ENCODE assay signal across 23 cellular contexts in the genomic region with DNA sequence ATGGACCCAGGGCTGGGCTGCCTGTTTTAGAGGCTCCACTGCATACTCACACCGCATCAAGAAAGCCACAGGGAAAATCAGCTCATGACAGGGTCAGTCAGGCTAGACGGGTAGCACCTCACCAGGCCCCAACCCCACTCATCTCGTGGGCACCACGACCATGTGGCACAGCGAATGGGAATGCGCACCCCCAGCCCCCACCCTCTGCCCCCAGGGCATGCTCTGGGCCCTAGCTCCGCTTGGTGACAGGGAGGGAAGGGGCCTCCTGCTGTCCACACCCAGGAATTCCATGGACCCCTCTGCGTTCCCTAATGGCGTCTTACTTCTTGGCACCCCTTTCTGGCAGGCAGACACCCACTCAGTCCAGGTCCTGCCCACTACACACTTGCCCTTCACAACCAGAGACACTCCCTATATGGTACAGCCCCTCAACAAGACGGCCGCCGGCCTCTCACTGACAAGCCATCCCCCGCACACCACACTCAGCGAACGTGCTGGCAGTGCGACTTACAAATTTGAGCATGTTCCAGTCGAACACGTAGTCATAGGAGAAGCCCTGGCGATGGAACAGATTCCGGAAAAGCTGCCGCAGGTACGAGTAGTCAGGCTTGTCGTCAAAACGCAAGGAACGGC. TPM values are rescaled to one million over a fixed set of nuclear protein-coding genes. Genes with fewer than 3 reads are reported as not detected.
A peak's percentile ranks its signal among the peaks of the same experiment; 100 is the strongest.
DNase-seq lines count a peak whose midpoint lies in the region; ATAC-seq, FAIRE-seq and TF ChIP-seq lines count a peak whose summit lies in the region.
"Had no signal": no experiment of that assay in that cellular context is flagged by ENCODE, and none has a peak within 500 bp of the region (broad histone marks: within the 10 kb centered on the region; RNA-seq: fewer than 3 reads in every experiment).

No MANE protein-coding gene starts in this region.

- peaks cover 39% of the 10 kb centered on the region for H3K79me2 ChIP-seq in K562 (ENCODE audit: control insufficient read depth, insufficient read depth, low read length)

- no peak for FAIRE-seq in K562 (lab: Jason Lieb, UNC)
- FAIRE-seq: A204.1, endometrium, urothelium cell line had no signal

- H3K27me3 ChIP-seq in CD4-positive, alpha-beta T cell (ENCODE audit: control insufficient read depth, insufficient read depth, low read length): no peaks in the 10 kb centered on the region
- no peaks in the 10 kb centered on the region for H3K27me3 ChIP-seq in K562 (ENCODE audit: control insufficient read depth in 2 of 2, insufficient read depth in 2 of 2, low read length in 2 of 2)
- H3K27me3 ChIP-seq: hepatocyte had no signal

- no peaks in the 10 kb centered on the region for H3K27me3 Mint-ChIP-seq in activated CD4-positive, alpha-beta T cell treated with anti-CD3 and anti-CD28 coated beads for 36 hours
- no peaks in the 10 kb centered on the region for H3K27me3 Mint-ChIP-seq in activated CD4-positive, alpha-beta T cell treated with anti-CD3 and anti-CD28 coated beads, Interleukin-2, amount 10 ng/mL, durations not matched to agents 7 days and 5 days
- no peaks in the 10 kb centered on the region for H3K27me3 Mint-ChIP-seq in CD4-positive, alpha-beta T cell
- no peaks in the 10 kb centered on the region for H3K27me3 Mint-ChIP-seq in naive thymus-derived CD8-positive, alpha-beta T cell

- no peak overlapping the region for H3K27ac ChIP-seq in CD4-positive, alpha-beta T cell (ENCODE audit: low read depth, low read length)
- H3K27ac ChIP-seq in K562 (ENCODE audit: extremely low read depth, low read depth, low read length): no peak overlapping the region
- H3K27ac ChIP-seq: hepatocyte, skin epidermis had no signal

- peak overlapping the region in 1 of 2 experiments; percentile 45; a peak in 1 of 4 replicates for H3K9ac ChIP-seq in K562 (ENCODE audit: insufficient read depth in 1 of 2, low read depth in 2 of 2, low read length in 2 of 2)

- H3K27ac Mint-ChIP-seq in activated CD4-positive, alpha-beta T cell treated with anti-CD3 and anti-CD28 coated beads for 36 hours: peak overlapping the region; percentile 51
- no peak overlapping the region for H3K27ac Mint-ChIP-seq in activated CD4-positive, alpha-beta T cell treated with anti-CD3 and anti-CD28 coated beads, Interleukin-2, amount 10 ng/mL, durations not matched to agents 7 days and 5 days
- peak overlapping the region; percentile 62 for H3K27ac Mint-ChIP-seq in CD4-positive, alpha-beta T cell
- peak overlapping the region in 8 of 10 donors; percentile 41 to 93 (median 65) for H3K27ac Mint-ChIP-seq in naive thymus-derived CD8-positive, alpha-beta T cell

- no peaks in the 10 kb centered on the region for H3K9me1 ChIP-seq in K562 (ENCODE audit: control insufficient read depth, insufficient read depth, low read length)

- peaks cover 0 to 20% of the 10 kb centered on the region in 2 experiments; a peak in 2 of 5 replicates for H3K4me1 ChIP-seq in K562 (replicated peaks in 1 of 2; ENCODE audit: control insufficient read depth in 2 of 2, insufficient read depth in 2 of 2, low read length in 2 of 2)

- TF ChIP-seq RAD21 in K562 (CRISPR knock-in tag; conservative IDR thresholded peaks at IDR 0.05 in 1 of 2, IDR thresholded peaks at IDR 0.05 in 1 of 2): no peak

- CTCF ChIA-PET in activated CD4-positive, alpha-beta T cell treated with anti-CD3 and anti-CD28 coated beads for 36 hours (lab: Charles Lee): interaction anchor here (0.7 kb wide), 1 partner anchor 99 kb away, joined by 3 read pairs; no protein-coding TSS in a partner anchor
- CTCF ChIA-PET in activated CD4-positive, alpha-beta T cell treated with anti-CD3 and anti-CD28 coated beads, Interleukin-2, amount 10 ng/mL, durations not matched to agents 7 days and 5 days (lab: Charles Lee): interaction anchor here (1.2 kb wide), 1 partner anchor 15 kb away, joined by 3 read pairs; no protein-coding TSS in a partner anchor
- CTCF ChIA-PET in CD4-positive, alpha-beta T cell (lab: Charles Lee): no interaction called here
- CTCF ChIA-PET in K562 (lab: Yijun Ruan, JAX; ENCODE audit: low intra/inter-chr PET ratio): no interaction called here

- H4K20me1 ChIP-seq in K562 (replicated peaks; ENCODE audit: control insufficient read depth, insufficient read depth, low read length): no peaks in the 10 kb centered on the region

- no peak overlapping the region for H3K4me3 Mint-ChIP-seq in activated CD4-positive, alpha-beta T cell treated with anti-CD3 and anti-CD28 coated beads for 36 hours
- H3K4me3 Mint-ChIP-seq in activated CD4-positive, alpha-beta T cell treated with anti-CD3 and anti-CD28 coated beads, Interleukin-2, amount 10 ng/mL, durations not matched to agents 7 days and 5 days: no peak overlapping the region
- no peak overlapping the region for H3K4me3 Mint-ChIP-seq in CD4-positive, alpha-beta T cell
- peak overlapping the region in 1 of 10 donors; percentile 51 for H3K4me3 Mint-ChIP-seq in naive thymus-derived CD8-positive, alpha-beta T cell

- peaks cover 89% of the 10 kb centered on the region for H3K36me3 ChIP-seq in K562 (ENCODE audit: control insufficient read depth, insufficient read depth, low read length)

- intact Hi-C loops in activated CD4-positive, alpha-beta T cell treated with anti-CD3 and anti-CD28 coated beads for 36 hours (cut with DNase I, micrococcal nuclease): no loop called here
- intact Hi-C loops in CD4-positive, alpha-beta T cell (cut with DNase I, micrococcal nuclease): no loop called here
- intact Hi-C loops in K562 (cut with micrococcal nuclease): no loop called here

- H3K9me3 Mint-ChIP-seq in activated CD4-positive, alpha-beta T cell treated with anti-CD3 and anti-CD28 coated beads for 36 hours (ENCODE audit: low read depth): no peaks in the 10 kb centered on the region
- H3K9me3 Mint-ChIP-seq in activated CD4-positive, alpha-beta T cell treated with anti-CD3 and anti-CD28 coated beads, Interleukin-2, amount 10 ng/mL, durations not matched to agents 7 days and 5 days: no peaks in the 10 kb centered on the region
- H3K9me3 Mint-ChIP-seq in CD4-positive, alpha-beta T cell: no peaks in the 10 kb centered on the region
- no peaks in the 10 kb centered on the region for H3K9me3 Mint-ChIP-seq in naive thymus-derived CD8-positive, alpha-beta T cell

- peaks cover 63% of the 10 kb centered on the region for H3K36me3 Mint-ChIP-seq in activated CD4-positive, alpha-beta T cell treated with anti-CD3 and anti-CD28 coated beads for 36 hours (ENCODE audit: low read depth)
- H3K36me3 Mint-ChIP-seq in activated CD4-positive, alpha-beta T cell treated with anti-CD3 and anti-CD28 coated beads, Interleukin-2, amount 10 ng/mL, durations not matched to agents 7 days and 5 days (ENCODE audit: low read depth): peaks cover 54% of the 10 kb centered on the region
- H3K36me3 Mint-ChIP-seq in CD4-positive, alpha-beta T cell (ENCODE audit: low read depth): peaks cover 72% of the 10 kb centered on the region
- H3K36me3 Mint-ChIP-seq in naive thymus-derived CD8-positive, alpha-beta T cell: peaks cover 0 to 79% (median 35%) of the 10 kb centered on the region in 3 donors

- TF ChIP-seq CTCF in CD4-positive, alpha-beta T cell (IDR thresholded peaks at IDR 0.05): no peak
- TF ChIP-seq CTCF in K562 (IDR thresholded peaks at IDR 0.05 in 2 of 3, conservative IDR thresholded peaks at IDR 0.05 in 1 of 3; ENCODE audit: insufficient read depth in 2 of 3, low read depth in 1 of 3, low read length in 3 of 3): no peak

- H3K4me3 ChIP-seq in K562: no peak overlapping the region
- H3K4me3 ChIP-seq: hepatocyte, skin epidermis had no signal

- no peak overlapping the region for H3K4me2 ChIP-seq in K562 (ENCODE audit: insufficient read depth, low read length)
- H3K4me2 ChIP-seq: hepatocyte had no signal

- POLR2A ChIA-PET in activated CD4-positive, alpha-beta T cell treated with anti-CD3 and anti-CD28 coated beads for 36 hours (lab: Charles Lee): no interaction called here
- POLR2A ChIA-PET in activated CD4-positive, alpha-beta T cell treated with anti-CD3 and anti-CD28 coated beads, Interleukin-2, amount 10 ng/mL, durations not matched to agents 7 days and 5 days (lab: Charles Lee): interaction anchor here (0.6 kb wide), 2 partner anchors 73 to 184 kb away, joined by 4 to 5 read pairs; no protein-coding TSS in a partner anchor
- POLR2A ChIA-PET in CD4-positive, alpha-beta T cell (lab: Charles Lee): no interaction called here
- POLR2A ChIA-PET in K562 (lab: Yijun Ruan, JAX): interaction anchor here (0.7 to 1.1 kb wide), 2 partner anchors 9 kb away, joined by 3 read pairs; no protein-coding TSS in a partner anchor
- POLR2A ChIA-PET in naive thymus-derived CD8-positive, alpha-beta T cell (lab: Charles Lee): interaction anchor here (0.7 kb wide), 1 partner anchor 35 kb away, joined by 3 read pairs; no protein-coding TSS in a partner anchor

- in situ Hi-C loops in K562 (cut with MboI): no loop called here

- H2AFZ ChIP-seq in K562 (ENCODE audit: low read depth, low read length): no peak overlapping the region
- H2AFZ ChIP-seq: hepatocyte had no signal

- no peak for ATAC-seq in activated CD4-positive, alpha-beta T cell treated with anti-CD3 and anti-CD28 coated beads for 36 hours
- ATAC-seq in CD4-positive, alpha-beta T cell (ENCODE audit: poor library complexity): no peak
- ATAC-seq in K562 (no peak), HG03139 (IDR thresholded peaks at IDR 0.05; ENCODE audit: unreplicated experiment) (no peak), GM19351 (IDR thresholded peaks at IDR 0.05; ENCODE audit: unreplicated experiment) (no peak)
- ATAC-seq in naive thymus-derived CD8-positive, alpha-beta T cell: no peak
- ATAC-seq: HCT116 had no signal

- TF ChIP-seq POLR2A in K562 (conservative IDR thresholded peaks at IDR 0.05): no peak

- BruUV-seq in K562 (replicated peaks; lab: Mats Ljungman, UMichigan): no TSS peak

- no peak for TF ChIP-seq EP300 in K562 (IDR thresholded peaks at IDR 0.05; ENCODE audit: low read length)

- peaks cover 18% of the 10 kb centered on the region for H3K4me1 Mint-ChIP-seq in activated CD4-positive, alpha-beta T cell treated with anti-CD3 and anti-CD28 coated beads for 36 hours
- peaks cover 12% of the 10 kb centered on the region for H3K4me1 Mint-ChIP-seq in activated CD4-positive, alpha-beta T cell treated with anti-CD3 and anti-CD28 coated beads, Interleukin-2, amount 10 ng/mL, durations not matched to agents 7 days and 5 days
- H3K4me1 Mint-ChIP-seq in CD4-positive, alpha-beta T cell (ENCODE audit: low read depth): peaks cover 11% of the 10 kb centered on the region
- H3K4me1 Mint-ChIP-seq in naive thymus-derived CD8-positive, alpha-beta T cell: peaks cover 10 to 29% (median 20%) of the 10 kb centered on the region in 4 donors

- H3K9me3 ChIP-seq in CD4-positive, alpha-beta T cell (ENCODE audit: control insufficient read depth, low read length): no peaks in the 10 kb centered on the region
- H3K9me3 ChIP-seq in K562 (replicated peaks; ENCODE audit: control insufficient read depth, insufficient read depth, low read depth, low read length): no peaks in the 10 kb centered on the region

- DNase-seq in activated CD4-positive, alpha-beta T cell treated with anti-CD3 and anti-CD28 coated beads for 36 hours: no peak
- no peak for DNase-seq in activated CD4-positive, alpha-beta T cell treated with anti-CD3 and anti-CD28 coated beads, Interleukin-2, amount 10 ng/mL, durations not matched to agents 7 days and 5 days
- DNase-seq in CD4-positive, alpha-beta T cell: peak in 1 of 10 experiments; percentile 6
- DNase-seq in K562 (ENCODE audit: extremely low read depth in 1 of 4, low spot score in 3 of 4) (no peak), activated gamma-delta T cell (lab: John Stamatoyannopoulos, UW) (no peak)
- DNase-seq in naive thymus-derived CD8-positive, alpha-beta T cell: no peak
- DNase-seq: activated effector memory CD4-positive, alpha-beta T cell treated with Interleukin-2 at 50 U/mL for 16 hours; C1 segment of cervical spinal cord; islet precursor cell; mammary epithelial cell; NCI-H1436; NCI-H524; SHP77; stimulated activated CD4-positive, alpha-beta T cell treated with anti-CD3 and anti-CD28 coated beads, Interleukin-4, amount 100 ng/mL, for 1 hour; substantia nigra had no signal

- WGBS in K562 (ENCODE audit: insufficient coverage, low coverage, missing lambda C conversion rate): 96% methylated on average over 24 of the region's 25 CpGs

RNA-seq across cellular contexts. Expression of gene SLC16A3, which starts 22.1 kb away (rescaled TPM):
- 100 to 1,000 TPM in 1 of 2 experiments, 10 to 100 TPM in 1; 93.2 to 157 TPM for total RNA-seq in activated CD4-positive, alpha-beta T cell treated with anti-CD3 and anti-CD28 coated beads for 36 hours
- total RNA-seq in activated CD4-positive, alpha-beta T cell treated with anti-CD3 and anti-CD28 coated beads, Interleukin-2, amount 10 ng/mL, durations not matched to agents 7 days and 5 days: 100 to 1,000 TPM; 104 to 140 TPM
- total RNA-seq in CD4-positive, alpha-beta T cell: 10 to 100 TPM; 93.4 to 99.0 TPM
- total RNA-seq in K562 (2011; cell fraction: chromatin; rRNA removed; ENCODE audit: low replicate concordance): 2.9 and 6.6 TPM in 2 replicates
- 10.0 and 10.5 TPM in 2 replicates for total RNA-seq in K562 (2011; cell fraction: nucleolus; rRNA removed)
- 4.4 and 5.7 TPM in 2 replicates for total RNA-seq in K562 (2011; cell fraction: nucleoplasm; rRNA removed)
- total RNA-seq in K562 (2014; rRNA removed): 1.8 and 2.5 TPM in 2 replicates
- 0.11 and 0.13 TPM in 2 replicates for total RNA-seq in K562 (2014; rRNA removed; fragmentation: Illumina TruSeq; extraction: Trizol)
- 1.0 and 1.2 TPM in 2 replicates for total RNA-seq in K562 (2015; rRNA removed; fragmentation: Illumina TruSeq; extraction: Trizol)
- total RNA-seq in K562 (2021): 2.9 and 5.4 TPM in 2 replicates
- 3.7 and 8.3 TPM in 2 replicates for polyA plus RNA-seq in K562 (2011; rRNA removed)
- 9.7 and 12.8 TPM in 2 replicates for polyA plus RNA-seq in K562 (2011; cell fraction: cytosol; rRNA removed)
- 9.1 and 10.2 TPM in 2 replicates for polyA plus RNA-seq in K562 (2011; cell fraction: nucleus; rRNA removed)
- 4.9 and 9.3 TPM in 2 replicates for polyA plus RNA-seq in K562 (2012)
- 0.58 and 0.78 TPM in 2 replicates for polyA plus RNA-seq in K562 (2014; fragmentation: Illumina TruSeq; extraction: Trizol)
- not detected for polyA plus RNA-seq in K562 (2014; fragmentation: Nextera tagmentation; extraction: Ambion mirVana)
- polyA plus RNA-seq in K562 (2014; rRNA removed): 0.81 and 1.9 TPM in 2 replicates
- polyA minus RNA-seq in K562 (2011; rRNA and poly(A)+ RNA removed): 2.9 and 3.7 TPM in 2 replicates
- 7.0 and 15.5 TPM in 2 replicates for polyA minus RNA-seq in K562 (2011; cell fraction: cytosol; rRNA and poly(A)+ RNA removed)
- 4.8 and 6.9 TPM in 2 replicates for polyA minus RNA-seq in K562 (2011; cell fraction: nucleus; rRNA and poly(A)+ RNA removed)
- total RNA-seq in naive thymus-derived CD8-positive, alpha-beta T cell: 10 to 100 TPM; 10.1 to 11.6 TPM
- 1 to 10 TPM in 2 of 3 donors, under 1 TPM in 1; 0.91 to 1.5 (median 1.0) TPM for polyA plus RNA-seq in naive thymus-derived CD8-positive, alpha-beta T cell

RNA-seq across cellular contexts. Expression of gene CSNK1D, which starts 22.5 kb away (rescaled TPM):
- 100 to 1,000 TPM; 118 to 182 TPM for total RNA-seq in activated CD4-positive, alpha-beta T cell treated with anti-CD3 and anti-CD28 coated beads for 36 hours
- 100 to 1,000 TPM; 115 to 142 TPM for total RNA-seq in activated CD4-positive, alpha-beta T cell treated with anti-CD3 and anti-CD28 coated beads, Interleukin-2, amount 10 ng/mL, durations not matched to agents 7 days and 5 days
- total RNA-seq in CD4-positive, alpha-beta T cell: 100 to 1,000 TPM; 277 to 286 TPM
- 268 and 441 TPM in 2 replicates for total RNA-seq in K562 (2011; cell fraction: chromatin; rRNA removed; ENCODE audit: low replicate concordance)
- total RNA-seq in K562 (2011; cell fraction: nucleolus; rRNA removed): 196 and 213 TPM in 2 replicates
- 179 and 187 TPM in 2 replicates for total RNA-seq in K562 (2011; cell fraction: nucleoplasm; rRNA removed)
- total RNA-seq in K562 (2014; rRNA removed) (26.1 and 39.0 TPM in 2 replicates), K562 (2014; rRNA removed; fragmentation: Illumina TruSeq; extraction: Trizol) (35.9 and 41.3 TPM in 2 replicates), K562 (2015; rRNA removed; fragmentation: Illumina TruSeq; extraction: Trizol) (35.7 and 36.6 TPM in 2 replicates), K562 (2021) (95.3 and 114 TPM in 2 replicates)
- polyA plus RNA-seq in K562 (2011; rRNA removed) (82.8 and 96.8 TPM in 2 replicates), K562 (2014; fragmentation: Illumina TruSeq; extraction: Trizol) (123 and 133 TPM in 2 replicates), K562 (2014; fragmentation: Nextera tagmentation; extraction: Ambion mirVana) (1 to 10 TPM; 6.5 to 7.4 TPM), K562 (2014; rRNA removed) (81.0 and 90.3 TPM in 2 replicates)
- 51.5 and 60.4 TPM in 2 replicates for polyA plus RNA-seq in K562 (2011; cell fraction: cytosol; rRNA removed)
- 306 and 488 TPM in 2 replicates for polyA plus RNA-seq in K562 (2011; cell fraction: nucleus; rRNA removed)
- 102 and 106 TPM in 2 replicates for polyA plus RNA-seq in K562 (2012)
- polyA minus RNA-seq in K562 (2011; rRNA and poly(A)+ RNA removed): 56.2 and 74.7 TPM in 2 replicates
- polyA minus RNA-seq in K562 (2011; cell fraction: cytosol; rRNA and poly(A)+ RNA removed): 45.7 and 51.3 TPM in 2 replicates
- 71.1 and 74.9 TPM in 2 replicates for polyA minus RNA-seq in K562 (2011; cell fraction: nucleus; rRNA and poly(A)+ RNA removed)
- 100 to 1,000 TPM; 184 to 201 TPM for total RNA-seq in naive thymus-derived CD8-positive, alpha-beta T cell
- 10 to 100 TPM; 47.6 to 72.1 (median 48.6) TPM for polyA plus RNA-seq in naive thymus-derived CD8-positive, alpha-beta T cell

RNA-seq across cellular contexts. Expression of gene CCDC57, which starts 38.3 kb away (rescaled TPM):
- 10 to 100 TPM; 41.6 to 43.8 TPM for total RNA-seq in activated CD4-positive, alpha-beta T cell treated with anti-CD3 and anti-CD28 coated beads for 36 hours
- 10 to 100 TPM; 60.5 to 69.7 TPM for total RNA-seq in activated CD4-positive, alpha-beta T cell treated with anti-CD3 and anti-CD28 coated beads, Interleukin-2, amount 10 ng/mL, durations not matched to agents 7 days and 5 days
- 100 to 1,000 TPM; 129 to 135 TPM for total RNA-seq in CD4-positive, alpha-beta T cell
- 238 and 466 TPM in 2 replicates for total RNA-seq in K562 (2011; cell fraction: chromatin; rRNA removed; ENCODE audit: low replicate concordance)
- 176 and 211 TPM in 2 replicates for total RNA-seq in K562 (2011; cell fraction: nucleolus; rRNA removed)
- total RNA-seq in K562 (2011; cell fraction: nucleoplasm; rRNA removed): 135 and 163 TPM in 2 replicates
- total RNA-seq in K562 (2014; rRNA removed): 13.6 and 19.0 TPM in 2 replicates
- 10.7 TPM in 2 replicates for total RNA-seq in K562 (2014; rRNA removed; fragmentation: Illumina TruSeq; extraction: Trizol)
- 17.1 and 18.1 TPM in 2 replicates for total RNA-seq in K562 (2015; rRNA removed; fragmentation: Illumina TruSeq; extraction: Trizol)
- total RNA-seq in K562 (2021): 33.8 and 36.0 TPM in 2 replicates
- 26.3 and 31.1 TPM in 2 replicates for polyA plus RNA-seq in K562 (2011; rRNA removed)
- polyA plus RNA-seq in K562 (2011; cell fraction: cytosol; rRNA removed): 15.4 and 18.8 TPM in 2 replicates
- 146 and 224 TPM in 2 replicates for polyA plus RNA-seq in K562 (2011; cell fraction: nucleus; rRNA removed)
- polyA plus RNA-seq in K562 (2012): 20.1 and 38.4 TPM in 2 replicates
- polyA plus RNA-seq in K562 (2014; fragmentation: Illumina TruSeq; extraction: Trizol): 12.9 and 19.9 TPM in 2 replicates
- 1 to 10 TPM in 1 of 2 experiments, under 1 TPM in 1; 0.83 to 1.1 TPM for polyA plus RNA-seq in K562 (2014; fragmentation: Nextera tagmentation; extraction: Ambion mirVana)
- 34.8 and 36.2 TPM in 2 replicates for polyA plus RNA-seq in K562 (2014; rRNA removed)
- polyA minus RNA-seq in K562 (2011; rRNA and poly(A)+ RNA removed): 15.9 and 16.8 TPM in 2 replicates
- 12.2 and 13.1 TPM in 2 replicates for polyA minus RNA-seq in K562 (2011; cell fraction: cytosol; rRNA and poly(A)+ RNA removed)
- polyA minus RNA-seq in K562 (2011; cell fraction: nucleus; rRNA and poly(A)+ RNA removed): 47.4 and 49.1 TPM in 2 replicates
- total RNA-seq in naive thymus-derived CD8-positive, alpha-beta T cell: 10 to 100 TPM; 72.9 to 80.0 TPM
- polyA plus RNA-seq in naive thymus-derived CD8-positive, alpha-beta T cell: 10 to 100 TPM; 39.6 to 53.5 (median 42.4) TPM

Comparison
In these comparisons a context has a peak if more than half of its experiments do, and no peak if none do; other contexts are left out.
1. POLR2A ChIA-PET loops: an anchor here in activated CD4-positive, alpha-beta T cell treated with anti-CD3 and anti-CD28 coated beads, Interleukin-2, amount 10 ng/mL, durations not matched to agents 7 days and 5 days (0.6 kb wide), K562 (0.7 to 1.1 kb wide) and naive thymus-derived CD8-positive, alpha-beta T cell (0.7 kb wide); none called in activated CD4-positive, alpha-beta T cell treated with anti-CD3 and anti-CD28 coated beads for 36 hours and CD4-positive, alpha-beta T cell.
2. RNA of gene SLC16A3, which starts 22.1 kb away (total RNA-seq): 93.2 to 157 TPM in activated CD4-positive, alpha-beta T cell treated with anti-CD3 and anti-CD28 coated beads for 36 hours, 104 to 140 TPM in activated CD4-positive, alpha-beta T cell treated with anti-CD3 and anti-CD28 coated beads, Interleukin-2, amount 10 ng/mL, durations not matched to agents 7 days and 5 days and 93.4 to 99.0 TPM in CD4-positive, alpha-beta T cell; 10.1 to 11.6 TPM in naive thymus-derived CD8-positive, alpha-beta T cell and 0.11 to 10.5 TPM in K562; every median in the first group is over 4 times any median in the second.
3. CTCF ChIA-PET loops: an anchor here in activated CD4-positive, alpha-beta T cell treated with anti-CD3 and anti-CD28 coated beads for 36 hours (0.7 kb wide) and activated CD4-positive, alpha-beta T cell treated with anti-CD3 and anti-CD28 coated beads, Interleukin-2, amount 10 ng/mL, durations not matched to agents 7 days and 5 days (1.2 kb wide); none called in CD4-positive, alpha-beta T cell and K562.